In the genomic region with DNA sequence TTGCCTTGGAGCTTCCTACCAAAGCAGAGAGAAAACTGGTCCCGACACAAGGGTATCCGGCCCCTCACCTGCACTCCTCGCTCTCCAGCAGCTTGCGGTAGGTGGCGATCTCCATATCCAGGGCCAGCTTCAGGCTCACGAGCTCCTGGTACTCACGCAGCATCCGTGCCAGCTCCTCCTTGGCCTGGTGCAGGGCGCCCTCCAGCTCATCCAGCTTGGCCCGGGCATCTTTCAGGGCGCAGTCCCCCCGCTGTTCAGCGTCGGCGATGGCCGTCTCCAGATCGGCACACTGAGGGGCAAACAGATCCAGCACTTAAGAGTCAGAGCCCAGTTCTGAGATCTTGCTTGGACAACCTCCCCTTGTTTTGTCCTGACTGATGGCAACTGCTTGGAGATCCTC, we compare ENCODE assay signal across 25 cellular contexts. TPM values are rescaled to one million over a fixed set of nuclear protein-coding genes. Genes with fewer than 3 reads are reported as not detected.
DNase-seq lines count a peak whose midpoint lies in the region; ATAC-seq and TF ChIP-seq lines count a peak whose summit lies in the region.
"Had no signal": no experiment of that assay in that cellular context is flagged by ENCODE, and none has a peak within 500 bp of the region (broad histone marks: within the 10 kb centered on the region; RNA-seq: fewer than 3 reads in every experiment).

No MANE protein-coding gene starts in this region.

- TF ChIP-seq CTCF in neural progenitor cell (IDR thresholded peaks at IDR 0.05), result peak; percentile 16

- H3K4me1 ChIP-seq in neural progenitor cell, result peaks cover 3% of the 10 kb centered on the region
- H3K4me1 ChIP-seq in GM23248 (ENCODE audit: insufficient read depth), result no peaks in the 10 kb centered on the region
- H3K4me1 ChIP-seq: HAP-1, heart left ventricle, upper lobe of left lung had no signal

- H3K79me2 ChIP-seq in neural progenitor cell (ENCODE audit: low read depth) (no peaks in the 10 kb centered on the region), GM23248 (ENCODE audit: insufficient read depth) (no peaks in the 10 kb centered on the region)

- H3K4me2 ChIP-seq in neural progenitor cell, result no peak overlapping the region
- H3K4me2 ChIP-seq in GM23248 (ENCODE audit: unreplicated experiment), result no peak overlapping the region

- ATAC-seq in central memory CD8-positive, alpha-beta T cell (replicated peaks; ENCODE audit: extremely low read depth, poor library complexity, severe bottlenecking), result no peak
- no peak for ATAC-seq in HG03460 (IDR thresholded peaks at IDR 0.05; ENCODE audit: unreplicated experiment)
- ATAC-seq: heart left ventricle, PC-3 had no signal

- H3K9me3 ChIP-seq in neural progenitor cell (ENCODE audit: low read depth), result no peaks in the 10 kb centered on the region
- no peaks in the 10 kb centered on the region for H3K9me3 ChIP-seq in GM23248 (ENCODE audit: low read depth)
- H3K9me3 ChIP-seq: HAP-1, heart left ventricle, upper lobe of left lung had no signal

- peaks cover 35% of the 10 kb centered on the region for H3K4me1 Mint-ChIP-seq in central memory CD8-positive, alpha-beta T cell
- peaks cover 2% of the 10 kb centered on the region for H3K4me1 Mint-ChIP-seq in neural progenitor cell

- no peaks in the 10 kb centered on the region for H3K9me3 Mint-ChIP-seq in central memory CD8-positive, alpha-beta T cell
- H3K9me3 Mint-ChIP-seq in neural progenitor cell, result peaks cover 3% of the 10 kb centered on the region

- H3K4me3 Mint-ChIP-seq in central memory CD8-positive, alpha-beta T cell, result no peak overlapping the region
- no peak overlapping the region for H3K4me3 Mint-ChIP-seq in neural progenitor cell

- peak overlapping the region; percentile 29 for H3K27ac Mint-ChIP-seq in central memory CD8-positive, alpha-beta T cell (ENCODE audit: low read depth)
- no peak overlapping the region for H3K27ac Mint-ChIP-seq in neural progenitor cell

- H2AFZ ChIP-seq in neural progenitor cell (replicated peaks) (no peak overlapping the region), GM23248 (no peak overlapping the region)

- peaks cover 7% of the 10 kb centered on the region for H3K27me3 Mint-ChIP-seq in central memory CD8-positive, alpha-beta T cell
- H3K27me3 Mint-ChIP-seq in neural progenitor cell (ENCODE audit: insufficient read depth, low read depth), result peaks cover 15% of the 10 kb centered on the region

- H3K4me3 ChIP-seq in neural progenitor cell (no peak overlapping the region), GM23248 (no peak overlapping the region)
- H3K4me3 ChIP-seq: HAP-1, heart left ventricle, upper lobe of left lung had no signal

- no peak overlapping the region for H3K9ac ChIP-seq in neural progenitor cell
- H3K9ac ChIP-seq in GM23248, result no peak overlapping the region

- H4K20me1 ChIP-seq in neural progenitor cell (ENCODE audit: low read depth) (no peaks in the 10 kb centered on the region), GM23248 (ENCODE audit: insufficient read depth) (no peaks in the 10 kb centered on the region)

- peak; percentile 18 for DNase-seq in HuH-7 (ENCODE audit: low spot score)
- no peak for DNase-seq in central memory CD8-positive, alpha-beta T cell (ENCODE audit: low spot score in 2 of 2)
- DNase-seq in neural progenitor cell (ENCODE audit: low spot score), result no peak
- no peak for DNase-seq in GM23248
- DNase-seq: activated CD4-positive, alpha-beta T cell treated with anti-CD3 and anti-CD28 coated beads, Interleukin-2, amount 50 U/mL, for 1 hour; activated CD8-positive, alpha-beta memory T cell treated with anti-CD3 and anti-CD28 coated beads, Interleukin-2, amount 50 U/mL, for 4 hours; activated gamma-delta T cell treated with Interleukin-2 at 50 U/mL for 16 hours; AML-193; COR-L47; dermis blood vessel endothelial cell; heart left ventricle; Karpas-422; NCI-H187 treated with DMSO at 0.1 percent for 48 hours; NCI-H226; nucleus accumbens; PC-3; SIG-M5; upper lobe of left lung had no signal

- no peaks in the 10 kb centered on the region for H3K27me3 ChIP-seq in neural progenitor cell
- H3K27me3 ChIP-seq in GM23248 (replicated peaks; ENCODE audit: insufficient read depth), result peaks cover 20% of the 10 kb centered on the region
- H3K27me3 ChIP-seq: upper lobe of left lung had no signal

- H3K36me3 ChIP-seq in neural progenitor cell, result no peaks in the 10 kb centered on the region
- no peaks in the 10 kb centered on the region for H3K36me3 ChIP-seq in GM23248 (ENCODE audit: low read depth)
- H3K36me3 ChIP-seq: HAP-1, heart left ventricle, upper lobe of left lung had no signal

- in situ Hi-C loops in GM23248 (cut with MboI), result loop anchor here (10.0 kb wide), 1 partner anchor 397 kb away; no protein-coding TSS in a partner anchor

- H3K27ac ChIP-seq in neural progenitor cell (no peak overlapping the region), GM23248 (no peak overlapping the region)
- H3K27ac ChIP-seq: heart left ventricle, upper lobe of left lung had no signal

- 79 to 84% methylated on average over 17 of the region's 17 CpGs for WGBS in GM23248 (ENCODE audit: low coverage in 1 of 2, low lambda C conversion rate in 2 of 2, missing lambda C conversion rate in 2 of 2), 2 experiments

- no peaks in the 10 kb centered on the region for H3K36me3 Mint-ChIP-seq in central memory CD8-positive, alpha-beta T cell (ENCODE audit: insufficient read depth)
- H3K36me3 Mint-ChIP-seq in neural progenitor cell, result no peaks in the 10 kb centered on the region

- no peaks in the 10 kb centered on the region for H3F3A ChIP-seq in neural progenitor cell (ENCODE audit: low read depth)
- no peaks in the 10 kb centered on the region for H3F3A ChIP-seq in GM23248 (ENCODE audit: insufficient read depth)

- H3K9me2 ChIP-seq in GM23248 (ENCODE audit: insufficient read depth), result no peaks in the 10 kb centered on the region

RNA-seq across cellular contexts. Expression of a gene that starts 13.7 kb away (rescaled TPM):
- not detected in 2 replicates for total RNA-seq in neural progenitor cell (ENCODE audit: low replicate concordance)
- total RNA-seq in GM23248 (2014; rRNA removed; shearing (Covaris generic)), result not detected in 2 replicates
- polyA plus RNA-seq in GM23248 (2016; fragmentation: Nextera tagmentation; extraction: Ambion mirVana), result not detected in 2 replicates
- total RNA-seq: Daoy, dermis blood vessel endothelial cell, heart left ventricle, HT-29, liver, PC-3, renal cortical epithelial cell had no signal
- polyA plus RNA-seq: heart left ventricle, liver had no signal

RNA-seq across cellular contexts. Expression of a gene that starts 13.9 kb away (rescaled TPM):
- total RNA-seq in neural progenitor cell (ENCODE audit: low replicate concordance), result not detected in 2 replicates
- not detected in 2 replicates for total RNA-seq in GM23248 (2014; rRNA removed; shearing (Covaris generic))
- polyA plus RNA-seq in GM23248 (2016; fragmentation: Nextera tagmentation; extraction: Ambion mirVana), result not detected in 2 replicates
- total RNA-seq: Daoy, dermis blood vessel endothelial cell, heart left ventricle, HT-29, liver, PC-3, renal cortical epithelial cell, upper lobe of left lung had no signal
- polyA plus RNA-seq: adipose tissue, heart left ventricle, liver had no signal

RNA-seq across cellular contexts. Expression of a gene that starts 30.8 kb away (rescaled TPM):
- total RNA-seq in neural progenitor cell (ENCODE audit: low replicate concordance), result not detected in 2 replicates
- total RNA-seq in GM23248 (2014; rRNA removed; shearing (Covaris generic)), result not detected in 2 replicates
- polyA plus RNA-seq in GM23248 (2016; fragmentation: Nextera tagmentation; extraction: Ambion mirVana), result not detected in 2 replicates
- total RNA-seq: Daoy, dermis blood vessel endothelial cell, heart left ventricle, HT-29, liver, PC-3, renal cortical epithelial cell had no signal
- polyA plus RNA-seq: heart left ventricle, liver had no signal

RNA-seq across cellular contexts. Expression of a gene that starts 34.6 kb away (rescaled TPM):
- total RNA-seq in neural progenitor cell (ENCODE audit: low replicate concordance), result not detected in 2 replicates
- not detected in 2 replicates for total RNA-seq in GM23248 (2014; rRNA removed; shearing (Covaris generic))
- polyA plus RNA-seq in GM23248 (2016; fragmentation: Nextera tagmentation; extraction: Ambion mirVana), result not detected in 2 replicates
- total RNA-seq: Daoy, dermis blood vessel endothelial cell, heart left ventricle, HT-29, liver, PC-3, renal cortical epithelial cell, upper lobe of left lung had no signal
- polyA plus RNA-seq: adipose tissue, heart left ventricle, liver had no signal
